Comparison of ENCODE assay signal across 1 cellular context in genomic region chr22:19679476-19680099, GRCh38.
A peak's percentile ranks its signal among the peaks of the same experiment; 100 is the strongest.
TF ChIP-seq lines count a peak whose summit lies in the region.

No MANE protein-coding gene starts in this region.

TF ChIP-seq in K562, 482 proteins besides CTCF, POLR2A, EP300 and RAD21 (continued from another document):
- TF ChIP-seq CBX1 (IDR thresholded peaks at IDR 0.05; ENCODE audit: low read depth): peak; percentile 93; the same call in 1 of the 2 replicates
- no peak; the same call in 1 of the 2 replicates for TF ChIP-seq ZNF764 (CRISPR knock-in tag; IDR thresholded peaks at IDR 0.05; ENCODE audit: low read depth)
- no peak for TF ChIP-seq TGIF2 (CRISPR knock-in tag; IDR thresholded peaks at IDR 0.05)
- no peak for TF ChIP-seq CAMTA2 (CRISPR knock-in tag; conservative IDR thresholded peaks at IDR 0.05)
- TF ChIP-seq BRF1 (IDR thresholded peaks at IDR 0.05; ENCODE audit: borderline replicate concordance, extremely low read depth, insufficient read length): no peak
- TF ChIP-seq ZBTB8A (IDR thresholded peaks at IDR 0.05; ENCODE audit: partially characterized antibody): no peak
- TF ChIP-seq TFAM (CRISPR knock-in tag; conservative IDR thresholded peaks at IDR 0.05): no peak
- no peak for TF ChIP-seq KAT7 (CRISPR knock-in tag; IDR thresholded peaks at IDR 0.05; ENCODE audit: borderline replicate concordance)
- no peak for TF ChIP-seq PBX2 (CRISPR knock-in tag; IDR thresholded peaks at IDR 0.05; ENCODE audit: low read depth)
- no peak for TF ChIP-seq PBX2 (tag; conservative IDR thresholded peaks at IDR 0.05; ENCODE audit: low read depth)
- peak; percentile 33; the same call in 1 of the 2 replicates for TF ChIP-seq MAFK (IDR thresholded peaks at IDR 0.05; ENCODE audit: low read length)
- no peak for TF ChIP-seq ZC3H8 (IDR thresholded peaks at IDR 0.05)
TF ChIP-seq in K562: peak in this region for 121.
